In genomic region chr14:58151264-58151700, GRCh38 we compare ENCODE assay signal across 7 cellular contexts. TPM values are rescaled to one million over a fixed set of nuclear protein-coding genes. Genes with fewer than 3 reads are reported as not detected.
DNase-seq lines count a peak whose midpoint lies in the region; ATAC-seq and TF ChIP-seq lines count a peak whose summit lies in the region.

No MANE protein-coding gene starts in this region.

- H3K9me3 Mint-ChIP-seq in endothelial cell (ENCODE audit: unreplicated experiment): no peaks in the 10 kb centered on the region
- H3K9me3 Mint-ChIP-seq in naive B cell: no peaks in the 10 kb centered on the region

- peak overlapping the region; percentile 55 to 82 (median 70) for H3K4me3 ChIP-seq in Peyer's patch

- no peak for TF ChIP-seq POLR2A in Peyer's patch (IDR thresholded peaks at IDR 0.05)

- H3K27ac Mint-ChIP-seq in endothelial cell (ENCODE audit: unreplicated experiment): no peak overlapping the region
- H3K27ac Mint-ChIP-seq in naive B cell: peak overlapping the region in 1 of 6 donors; percentile 10

- peak; percentile 14 for DNase-seq in GM20000 (ENCODE audit: low spot score)
- no peak for DNase-seq in Peyer's patch
- DNase-seq in endothelial cell (ENCODE audit: low spot score): peak; percentile 11
- DNase-seq in naive B cell: no peak
- no peak for DNase-seq in NCI-H226

- H3K27me3 Mint-ChIP-seq in endothelial cell (ENCODE audit: unreplicated experiment): peaks cover 3% of the 10 kb centered on the region
- peaks cover 50 to 70% (median 51%) of the 10 kb centered on the region in 3 donors for H3K27me3 Mint-ChIP-seq in naive B cell

- H3K4me1 Mint-ChIP-seq in endothelial cell (ENCODE audit: unreplicated experiment): peaks cover 10% of the 10 kb centered on the region
- peaks cover 13 to 20% (median 19%) of the 10 kb centered on the region in 3 donors for H3K4me1 Mint-ChIP-seq in naive B cell

- H3K4me3 Mint-ChIP-seq in endothelial cell (ENCODE audit: unreplicated experiment) (peak overlapping the region; percentile 90), naive B cell (peak overlapping the region; percentile 79 to 91 (median 84))

- H3K4me1 ChIP-seq in Peyer's patch: peaks cover 0 to 6% (median 0%) of the 10 kb centered on the region in 4 donors

- no peak for TF ChIP-seq CTCF in GM20000 (IDR thresholded peaks at IDR 0.05; ENCODE audit: extremely low read depth, missing control alignments)
- TF ChIP-seq CTCF in Peyer's patch (IDR thresholded peaks at IDR 0.05): no peak
- TF ChIP-seq CTCF in endothelial cell (IDR thresholded peaks at IDR 0.05; ENCODE audit: unreplicated experiment): no peak

- H3K36me3 ChIP-seq in Peyer's patch: no peaks in the 10 kb centered on the region

- no peak for ATAC-seq in naive B cell (ENCODE audit: low read depth in 2 of 2)
- ATAC-seq in HG03280 (IDR thresholded peaks at IDR 0.05; ENCODE audit: unreplicated experiment): no peak
- ATAC-seq in GM21526 (IDR thresholded peaks at IDR 0.05; ENCODE audit: low FRiP score, unreplicated experiment): no peak

- H3K36me3 Mint-ChIP-seq in endothelial cell (ENCODE audit: low read depth, unreplicated experiment) (no peaks in the 10 kb centered on the region), naive B cell (no peaks in the 10 kb centered on the region)

- peak overlapping the region in 3 of 4 donors; percentile 25 to 66 (median 30) for H3K27ac ChIP-seq in Peyer's patch

- H3K9me3 ChIP-seq in Peyer's patch: no peaks in the 10 kb centered on the region

- no peaks in the 10 kb centered on the region for H3K27me3 ChIP-seq in Peyer's patch

RNA-seq across cellular contexts. Expression of gene ARMH4, which starts 0.7 kb away (rescaled TPM):
- total RNA-seq in Peyer's patch (1 to 10 TPM in 3 of 4 donors, under 1 TPM in 1; 0.18 to 3.2 (median 1.4) TPM), endothelial cell (ENCODE audit: unreplicated experiment) (10.5 TPM)
- under 1 TPM in 3 of 6 donors, not detected in 3; 0.82 to 0.95 (median 0.84) TPM for polyA plus RNA-seq in naive B cell (ENCODE audit: low read depth in 6 of 6)

RNA-seq across cellular contexts. Expression of gene ACTR10, which starts 48.7 kb away (rescaled TPM):
- total RNA-seq in Peyer's patch (10 to 100 TPM; 37.1 to 70.6 (median 44.9) TPM), endothelial cell (ENCODE audit: unreplicated experiment) (50.2 TPM)
- 100 to 1,000 TPM in 1 of 6 donors, 10 to 100 TPM in 5; 66.2 to 117 (median 76.6) TPM for polyA plus RNA-seq in naive B cell (ENCODE audit: low read depth in 6 of 6)

Comparison
In these comparisons a context has a peak if more than half of its experiments do, and no peak if none do; other contexts are left out.
1. DNase-seq: peak in GM20000 (single experiment) and endothelial cell (single experiment); none in Peyer's patch (0 of 3), naive B cell (single experiment) and NCI-H226 (single experiment).